In the genomic region with DNA sequence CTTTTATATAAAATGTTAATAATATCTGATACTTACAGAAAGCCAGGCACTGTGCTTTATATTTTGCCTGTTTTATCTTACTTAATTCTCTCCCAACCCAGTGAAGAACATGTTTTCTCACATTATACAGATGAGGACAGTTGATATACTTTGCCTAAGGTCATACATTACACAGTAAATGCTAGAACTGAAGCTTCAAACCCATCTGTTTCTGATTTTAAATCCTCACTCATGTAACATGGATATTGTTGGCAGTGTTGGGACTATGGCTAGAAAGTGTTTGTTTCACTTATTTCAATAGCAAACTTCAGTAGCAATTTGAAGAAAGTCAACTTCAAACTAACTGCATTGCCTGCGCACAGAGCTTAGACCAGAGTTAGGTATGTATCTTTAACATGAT, we compare ENCODE assay signal across 17 cellular contexts.
"Had no signal": no experiment of that assay in that cellular context is flagged by ENCODE, and none has a peak within 500 bp of the region (broad histone marks: within the 10 kb centered on the region; RNA-seq: fewer than 3 reads in every experiment).

No MANE protein-coding gene starts in this region.

- ATAC-seq: activated CD4-positive, alpha-beta T cell treated with anti-CD3 and anti-CD28 coated beads for 36 hours; activated CD8-positive, alpha-beta memory T cell treated with anti-CD3 and anti-CD28 coated beads, Interleukin-2, amount 10 ng/mL, durations not matched to agents 7 days and 5 days; activated naive CD8-positive, alpha-beta T cell treated with anti-CD3 and anti-CD28 coated beads, Interleukin-2, amount 50 U/mL, for 24 hours; left lung; mucosa of descending colon; naive thymus-derived CD4-positive, alpha-beta T cell; T-helper 17 cell had no signal

- H3K36me3 ChIP-seq: left lung, neutrophil, tibial nerve, vagina, WERI-Rb-1 had no signal

- H3K27ac ChIP-seq: left lung, neutrophil, tibial nerve, vagina, WERI-Rb-1 had no signal

- DNase-seq: activated CD4-positive, alpha-beta memory T cell treated with anti-CD3 and anti-CD28 coated beads for 36 hours; activated CD4-positive, alpha-beta T cell treated with anti-CD3 and anti-CD28 coated beads for 36 hours; activated CD8-positive, alpha-beta memory T cell treated with anti-CD3 and anti-CD28 coated beads, Interleukin-2, amount 10 ng/mL, durations not matched to agents 7 days and 5 days; activated naive CD4-positive, alpha-beta T cell treated with anti-CD3 and anti-CD28 coated beads for 36 hours; activated naive CD8-positive, alpha-beta T cell treated with anti-CD3 and anti-CD28 coated beads, Interleukin-2, amount 50 U/mL, for 24 hours; activated T-cell treated with anti-CD3 and anti-CD28 coated beads, Interleukin-2, amount 50 U/mL, for 1 hour; left lung; mucosa of descending colon; naive thymus-derived CD4-positive, alpha-beta T cell; retina; stimulated activated CD4-positive, alpha-beta T cell treated with anti-CD3 and anti-CD28 coated beads, Interleukin-4, amount 100 ng/mL, for 1 hour; stimulated activated naive CD4-positive, alpha-beta T cell; T-helper 17 cell; WERI-Rb-1 had no signal

- H3K4me3 ChIP-seq: left lung, mucosa of descending colon, tibial nerve, vagina had no signal

- H3K27me3 ChIP-seq: left lung, neutrophil, tibial nerve, vagina had no signal

- H3K9me3 ChIP-seq: left lung, mucosa of descending colon, neutrophil, tibial nerve, vagina had no signal
